19 cellular contexts compared by ENCODE assay signal in the genomic region with DNA sequence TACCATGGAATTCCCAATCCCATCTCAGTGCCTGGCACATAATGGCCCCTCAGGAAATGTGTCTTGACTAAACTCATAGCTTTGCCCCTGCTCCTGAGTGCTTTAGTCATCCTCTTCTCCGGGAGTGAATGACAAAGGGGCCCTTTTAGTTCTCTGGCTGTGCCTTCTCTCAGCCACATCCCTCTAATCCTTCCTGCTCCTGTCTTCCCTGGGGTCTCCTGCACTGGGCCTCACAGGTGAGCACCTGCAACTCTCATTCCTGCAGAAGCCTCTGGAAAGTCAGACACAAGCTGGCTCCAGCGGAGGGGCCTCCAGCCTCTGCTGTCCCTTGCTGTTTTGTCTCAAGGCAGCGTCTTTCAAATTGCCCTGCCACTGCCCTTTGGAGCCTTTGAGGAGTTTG. TPM values are rescaled to one million over a fixed set of nuclear protein-coding genes. Genes with fewer than 3 reads are reported as not detected.
DNase-seq lines count a peak whose midpoint lies in the region; FAIRE-seq and TF ChIP-seq lines count a peak whose summit lies in the region.
"Had no signal": no experiment of that assay in that cellular context is flagged by ENCODE, and none has a peak within 500 bp of the region (broad histone marks: within the 10 kb centered on the region; RNA-seq: fewer than 3 reads in every experiment).

No MANE protein-coding gene starts in this region.

- no peak for TF ChIP-seq EP300 in H1 (IDR thresholded peaks at IDR 0.05; ENCODE audit: borderline replicate concordance in 1 of 2, low read depth in 2 of 2, low read length in 2 of 2)

- H3K4me1 Mint-ChIP-seq in neural progenitor cell = peaks cover 46% of the 10 kb centered on the region
- peaks cover 13% of the 10 kb centered on the region for H3K4me1 Mint-ChIP-seq in activated CD4-positive, alpha-beta T cell treated with anti-CD3 and anti-CD28 coated beads, Interleukin-2, amount 10 ng/mL, durations not matched to agents 24 days and 14 days

- peak overlapping the region; percentile 17 for H3K27ac Mint-ChIP-seq in neural progenitor cell
- H3K27ac Mint-ChIP-seq in activated CD4-positive, alpha-beta T cell treated with anti-CD3 and anti-CD28 coated beads, Interleukin-2, amount 10 ng/mL, durations not matched to agents 24 days and 14 days = no peak overlapping the region
- H3K27ac Mint-ChIP-seq: CD4-positive, alpha-beta T cell had no signal

- no peak for TF ChIP-seq RAD21 in H1 (IDR thresholded peaks at IDR 0.05 in 1 of 2, conservative IDR thresholded peaks at IDR 0.05 in 1 of 2; ENCODE audit: low read depth in 2 of 2, low read length in 2 of 2)

- H3K79me2 ChIP-seq in H1 (ENCODE audit: control insufficient read depth in 1 of 2, insufficient read depth in 2 of 2, low read length in 2 of 2) = no peaks in the 10 kb centered on the region
- no peaks in the 10 kb centered on the region for H3K79me2 ChIP-seq in neural progenitor cell (ENCODE audit: low read depth)

- no peak overlapping the region for H3K4me3 ChIP-seq in HUES64 (ENCODE audit: low read length)
- H3K4me3 ChIP-seq in H1 (ENCODE audit: extremely low read depth in 1 of 4, insufficient read depth in 2 of 4, low read depth in 3 of 4, low read length in 4 of 4) = no peak overlapping the region
- no peak overlapping the region for H3K4me3 ChIP-seq in neural progenitor cell
- no peak overlapping the region for H3K4me3 ChIP-seq in right atrium auricular region

- H3K23me2 ChIP-seq in H1 (ENCODE audit: low read depth, low read length) = peaks cover 6% of the 10 kb centered on the region; the same call in 1 of the 2 replicates

- intact Hi-C loops in activated CD4-positive, alpha-beta T cell treated with anti-CD3 and anti-CD28 coated beads, Interleukin-2, amount 10 ng/mL, durations not matched to agents 24 days and 14 days (cut with micrococcal nuclease) = no loop called here

- H3K9ac ChIP-seq in HUES64 (ENCODE audit: low read depth, low read length) (no peak overlapping the region), H1 (replicated peaks in 1 of 4; ENCODE audit: extremely low read depth in 1 of 4, low read depth in 3 of 4, low read length in 3 of 4) (no peak overlapping the region), neural progenitor cell (no peak overlapping the region)

- TF ChIP-seq CTCF in D721Med (IDR thresholded peaks at IDR 0.05; ENCODE audit: insufficient read depth, missing control alignments) = no peak
- TF ChIP-seq CTCF in H1 (IDR thresholded peaks at IDR 0.05; ENCODE audit: control extremely low read depth in 1 of 3, insufficient read depth in 1 of 3, low read depth in 1 of 3, low read length in 3 of 3) = no peak
- TF ChIP-seq CTCF in neural progenitor cell (IDR thresholded peaks at IDR 0.05) = no peak
- TF ChIP-seq CTCF in right atrium auricular region (IDR thresholded peaks at IDR 0.05) = no peak

- peak overlapping the region; percentile 100; the same call in 1 of the 2 replicates for H2BK20ac ChIP-seq in H1 (ENCODE audit: low read length)

- H2BK12ac ChIP-seq in H1 (ENCODE audit: low read depth, low read length) = peak overlapping the region; percentile 96

- POLR2A ChIA-PET in H1 (lab: Charles Lee; ENCODE audit: partially characterized antibody) = interaction anchor here (1.0 to 4.1 kb wide), 8 partner anchors 8 to 41 kb away, joined by 3 to 21 read pairs (median 6); partner anchors contain the start of gene ETV3

- H4K91ac ChIP-seq in H1 (replicated peaks; ENCODE audit: insufficient read length, low read length) = peak overlapping the region; percentile 83

- H3K27me3 ChIP-seq in HUES64 (ENCODE audit: insufficient read depth, low read length) (no peaks in the 10 kb centered on the region), H1 (replicated peaks in 1 of 4; ENCODE audit: control insufficient read depth in 3 of 4, extremely low read depth in 1 of 4, insufficient read depth in 3 of 4, low read length in 3 of 4) (peaks cover 0 to 8% (median 2%) of the 10 kb centered on the region in 4 experiments; a peak in 4 of 7 replicates), neural progenitor cell (peaks cover 29% of the 10 kb centered on the region), right atrium auricular region (peaks cover 0 to 5% of the 10 kb centered on the region in 2 donors)

- peak overlapping the region; percentile 93 for H3K18ac ChIP-seq in H1 (ENCODE audit: extremely low read depth, low read length)

- no peaks in the 10 kb centered on the region for H4K20me1 ChIP-seq in H1 (replicated peaks in 1 of 2; ENCODE audit: control insufficient read depth in 1 of 2, insufficient read depth in 2 of 2, low read length in 2 of 2)
- no peaks in the 10 kb centered on the region for H4K20me1 ChIP-seq in neural progenitor cell (ENCODE audit: low read depth)

- peak overlapping the region; percentile 99; the same call in 1 of the 2 replicates for H2BK15ac ChIP-seq in H1 (ENCODE audit: low read length)

- H3K23ac ChIP-seq in H1 (ENCODE audit: insufficient read length) = no peak overlapping the region

- H3K4ac ChIP-seq in H1 (replicated peaks; ENCODE audit: insufficient read length, low read depth, low read length) = no peak overlapping the region

- no peak overlapping the region for H2AK5ac ChIP-seq in H1 (ENCODE audit: low read depth, low read length)

- peaks cover 19% of the 10 kb centered on the region for H3F3A ChIP-seq in neural progenitor cell (ENCODE audit: low read depth)

- DNase-seq in D721Med (ENCODE audit: insufficient read length, low spot score) = peak; percentile 23
- DNase-seq in H1 (ENCODE audit: low read depth in 1 of 2, low spot score in 2 of 2) = no peak
- DNase-seq in neural progenitor cell (ENCODE audit: low spot score) = no peak
- DNase-seq in RCC 7860 (ENCODE audit: low spot score) = no peak
- DNase-seq in right atrium auricular region (ENCODE audit: low spot score) = no peak
- no peak for DNase-seq in activated CD4-positive, alpha-beta T cell treated with anti-CD3 and anti-CD28 coated beads for 48 hours
- DNase-seq in activated CD4-positive, alpha-beta T cell treated with anti-CD3 and anti-CD28 coated beads, Interleukin-2, amount 10 ng/mL, durations not matched to agents 24 days and 14 days = no peak
- DNase-seq: AML-193; CD4-positive, alpha-beta T cell; DND-41; GF-D8; HCEC 1CT; IMR-90; NCI-H1436 treated with DMSO at 0.1 percent for 48 hours; NCI-H2081; NCI-H526; OCI-M1 had no signal

- peak overlapping the region; percentile 13 to 21; a peak in 2 of 4 replicates for H3K4me2 ChIP-seq in H1 (ENCODE audit: insufficient read depth in 1 of 2, low read depth in 2 of 2, low read length in 2 of 2)
- H3K4me2 ChIP-seq in neural progenitor cell = no peak overlapping the region

- H3K27me3 Mint-ChIP-seq in neural progenitor cell (ENCODE audit: insufficient read depth, low read depth) = peaks cover 23% of the 10 kb centered on the region
- peaks cover 24% of the 10 kb centered on the region for H3K27me3 Mint-ChIP-seq in activated CD4-positive, alpha-beta T cell treated with anti-CD3 and anti-CD28 coated beads, Interleukin-2, amount 10 ng/mL, durations not matched to agents 24 days and 14 days

- H3K9me3 Mint-ChIP-seq in neural progenitor cell = no peaks in the 10 kb centered on the region
- no peaks in the 10 kb centered on the region for H3K9me3 Mint-ChIP-seq in activated CD4-positive, alpha-beta T cell treated with anti-CD3 and anti-CD28 coated beads, Interleukin-2, amount 10 ng/mL, durations not matched to agents 24 days and 14 days
- H3K9me3 Mint-ChIP-seq: CD4-positive, alpha-beta T cell had no signal

- CTCF ChIA-PET in H1 (lab: Charles Lee; ENCODE audit: partially characterized antibody) = interaction anchor here (0.9 to 9.2 kb wide), 6 partner anchors 11 to 43 kb away, joined by 3 to 67 read pairs (median 17); partner anchors contain the start of gene ETV3L

- no peak overlapping the region for H3K4me3 Mint-ChIP-seq in neural progenitor cell
- H3K4me3 Mint-ChIP-seq in activated CD4-positive, alpha-beta T cell treated with anti-CD3 and anti-CD28 coated beads, Interleukin-2, amount 10 ng/mL, durations not matched to agents 24 days and 14 days = no peak overlapping the region
- H3K4me3 Mint-ChIP-seq: CD4-positive, alpha-beta T cell had no signal

- H3K4me1 ChIP-seq in HUES64 (ENCODE audit: insufficient read depth, low read length) (peaks cover 57% of the 10 kb centered on the region), H1 (replicated peaks in 1 of 4; ENCODE audit: control insufficient read depth in 3 of 4, insufficient read depth in 4 of 4, low read length in 3 of 4) (peaks cover 23 to 54% (median 39%) of the 10 kb centered on the region in 4 experiments), neural progenitor cell (peaks cover 47% of the 10 kb centered on the region), right atrium auricular region (no peaks in the 10 kb centered on the region)

- H3K14ac ChIP-seq in H1 (ENCODE audit: insufficient read length) = no peak overlapping the region

- 44% methylated on average over 3 of the region's 3 CpGs for WGBS in HUES64
- 40% methylated on average over 3 of the region's 3 CpGs; no CpG with 5 or more reads in 1 of the 2 experiments for WGBS in H1 (ENCODE audit: extremely low coverage in 1 of 2, insufficient coverage in 1 of 2, insufficient read length in 1 of 2, insufficient replicate concordance in 2 of 2, low coverage in 1 of 2, low lambda C conversion rate in 2 of 2, missing lambda C conversion rate in 1 of 2), 2 experiments

- no peaks in the 10 kb centered on the region for H3K36me3 Mint-ChIP-seq in neural progenitor cell
- H3K36me3 Mint-ChIP-seq in activated CD4-positive, alpha-beta T cell treated with anti-CD3 and anti-CD28 coated beads, Interleukin-2, amount 10 ng/mL, durations not matched to agents 24 days and 14 days (ENCODE audit: low read depth) = no peaks in the 10 kb centered on the region

- no peaks in the 10 kb centered on the region for H3K79me1 ChIP-seq in H1 (ENCODE audit: low read depth, low read length)

- FAIRE-seq in D721Med (lab: Jason Lieb, UNC) (no peak), H1 (lab: Jason Lieb, UNC) (no peak), RCC 7860 (lab: Jason Lieb, UNC) (no peak)

- H4K8ac ChIP-seq in H1 (ENCODE audit: extremely low read depth, insufficient read depth, low read length) = no peak overlapping the region

- TF ChIP-seq POLR2A in H1 (IDR thresholded peaks at IDR 0.05; ENCODE audit: control extremely low read depth in 1 of 2, low read depth in 2 of 2, low read length in 2 of 2) = no peak

- H3K36me3 ChIP-seq in HUES64 (ENCODE audit: insufficient read depth, low read length) (no peaks in the 10 kb centered on the region), H1 (ENCODE audit: control insufficient read depth in 2 of 4, insufficient read depth in 4 of 4, low read length in 3 of 4) (no peaks in the 10 kb centered on the region), neural progenitor cell (no peaks in the 10 kb centered on the region), right atrium auricular region (no peaks in the 10 kb centered on the region)

- H2AFZ ChIP-seq in H1 (ENCODE audit: low read length) (no peak overlapping the region), neural progenitor cell (replicated peaks) (peak overlapping the region; percentile 81)

- H3K27ac ChIP-seq in HUES64 (ENCODE audit: low read depth, low read length) = 0 out of 2 replicates have a peak overlapping the region, but pooled peaks have one; percentile 36
- H3K27ac ChIP-seq in H1 (ENCODE audit: low read depth, low read length) = no peak overlapping the region
- H3K27ac ChIP-seq in neural progenitor cell = no peak overlapping the region
- no peak overlapping the region for H3K27ac ChIP-seq in right atrium auricular region

- H3K9me3 ChIP-seq in HUES64 (ENCODE audit: insufficient read depth, low read depth, low read length) = no peaks in the 10 kb centered on the region
- no peaks in the 10 kb centered on the region for H3K9me3 ChIP-seq in H1 (ENCODE audit: insufficient read depth in 2 of 2, low read depth in 1 of 2, low read length in 1 of 2)
- no peaks in the 10 kb centered on the region for H3K9me3 ChIP-seq in neural progenitor cell (ENCODE audit: low read depth)
- no peaks in the 10 kb centered on the region for H3K9me3 ChIP-seq in right atrium auricular region

- H2BK5ac ChIP-seq in H1 (ENCODE audit: low read depth, low read length) = peak overlapping the region; percentile 78; the same call in 1 of the 2 replicates

- H3K56ac ChIP-seq in H1 (replicated peaks; ENCODE audit: insufficient read length, low read depth, low read length) = no peak overlapping the region

- no peak overlapping the region for H2BK120ac ChIP-seq in H1 (replicated peaks; ENCODE audit: low read depth, low read length)

- no peak overlapping the region for H4K5ac ChIP-seq in H1 (ENCODE audit: insufficient read length, low read depth, low read length)

RNA-seq across cellular contexts. Expression of gene ETV3L, which starts 14.0 kb away (rescaled TPM):
- polyA plus RNA-seq in HUES64 (2013, experiment 1 of 2) = 0.35 TPM
- 0.32 TPM for polyA plus RNA-seq in HUES64 (2013, experiment 2 of 2)
- 0.17 and 0.25 TPM in 2 replicates for total RNA-seq in H1 (2021; fragmentation: NEBNext Ultra II Directional; extraction: Animal tissue kit (Norgen Biotek cat#: 25700))
- polyA plus RNA-seq in H1 (2011; rRNA removed) = 0.26 and 0.28 TPM in 2 replicates
- polyA plus RNA-seq in H1 (2011; cell fraction: cytosol; rRNA removed) = 0.36 TPM
- polyA plus RNA-seq in H1 (2011; cell fraction: nucleus; rRNA removed) = 0.29 TPM
- polyA plus RNA-seq in H1 (2012, experiment 1 of 2) = 0.24 to 0.37 TPM (median 0.31 TPM) in 3 of 4 replicates, not detected in the other
- polyA plus RNA-seq in H1 (2012, experiment 2 of 2) = 0.08 TPM
- polyA plus RNA-seq in H1 (2013, experiment 1 of 2) = 0.12 TPM
- polyA plus RNA-seq in H1 (2013, experiment 2 of 2) = 0.13 TPM
- polyA minus RNA-seq in H1 (2011; rRNA and poly(A)+ RNA removed) = 0.22 and 0.27 TPM in 2 replicates
- not detected for polyA minus RNA-seq in H1 (2011; cell fraction: cytosol; rRNA and poly(A)+ RNA removed)
- polyA minus RNA-seq in H1 (2011; cell fraction: nucleus; rRNA and poly(A)+ RNA removed) = not detected
- total RNA-seq in neural progenitor cell (ENCODE audit: low replicate concordance) (0.25 TPM in 1 of 2 replicates, not detected in the other), right atrium auricular region (not detected)
- not detected in 2 replicates for total RNA-seq in activated CD4-positive, alpha-beta T cell treated with anti-CD3 and anti-CD28 coated beads, Interleukin-2, amount 10 ng/mL, durations not matched to agents 24 days and 14 days
- total RNA-seq: CD4-positive, alpha-beta T cell; IMR-90; LHCN-M2 had no signal
- polyA plus RNA-seq: IMR-90 had no signal

RNA-seq across cellular contexts. Expression of gene ETV3, which starts 24.6 kb away (rescaled TPM):
- 11.6 TPM for polyA plus RNA-seq in HUES64 (2013, experiment 1 of 2)
- 13.5 TPM for polyA plus RNA-seq in HUES64 (2013, experiment 2 of 2)
- total RNA-seq in H1 (2021; fragmentation: NEBNext Ultra II Directional; extraction: Animal tissue kit (Norgen Biotek cat#: 25700)) = 23.8 and 26.6 TPM in 2 replicates
- 6.0 and 7.0 TPM in 2 replicates for polyA plus RNA-seq in H1 (2011; rRNA removed)
- polyA plus RNA-seq in H1 (2011; cell fraction: cytosol; rRNA removed) = 7.6 TPM
- polyA plus RNA-seq in H1 (2011; cell fraction: nucleus; rRNA removed) = 6.8 TPM
- 8.9 to 12.0 TPM (median 9.7 TPM) in 4 replicates for polyA plus RNA-seq in H1 (2012, experiment 1 of 2)
- polyA plus RNA-seq in H1 (2012, experiment 2 of 2) = 1.0 TPM
- polyA plus RNA-seq in H1 (2013, experiment 1 of 2) = 6.9 TPM
- 6.3 TPM for polyA plus RNA-seq in H1 (2013, experiment 2 of 2)
- polyA minus RNA-seq in H1 (2011; rRNA and poly(A)+ RNA removed) = 24.8 and 27.2 TPM in 2 replicates
- polyA minus RNA-seq in H1 (2011; cell fraction: cytosol; rRNA and poly(A)+ RNA removed) = 14.2 TPM
- 19.3 TPM for polyA minus RNA-seq in H1 (2011; cell fraction: nucleus; rRNA and poly(A)+ RNA removed)
- total RNA-seq in neural progenitor cell (ENCODE audit: low replicate concordance) (13.7 and 19.5 TPM in 2 replicates), right atrium auricular region (10 to 100 TPM in 1 of 2 donors, 1 to 10 TPM in 1; 9.0 to 12.0 TPM)
- 40.4 and 41.3 TPM in 2 replicates for total RNA-seq in activated CD4-positive, alpha-beta T cell treated with anti-CD3 and anti-CD28 coated beads, Interleukin-2, amount 10 ng/mL, durations not matched to agents 24 days and 14 days
